In genomic region chr9:69347607-69348006, GRCh38 we compare ENCODE assay signal across 22 cellular contexts. TPM values are rescaled to one million over a fixed set of nuclear protein-coding genes. Genes with fewer than 3 reads are reported as not detected.
"Had no signal": no experiment of that assay in that cellular context is flagged by ENCODE, and none has a peak within 500 bp of the region (broad histone marks: within the 10 kb centered on the region; RNA-seq: fewer than 3 reads in every experiment).

No MANE protein-coding gene starts in this region.

- H3K9me3 ChIP-seq: esophagus muscularis mucosa, neutrophil, tibial nerve, uterus had no signal

- H3K27me3 ChIP-seq: brain microvascular endothelial cell, esophagus muscularis mucosa, tibial nerve, uterus had no signal

- H3K4me3 ChIP-seq: esophagus muscularis mucosa, tibial nerve, uterus had no signal

- DNase-seq: activated CD4-positive, alpha-beta T cell treated with anti-CD3 and anti-CD28 coated beads, Interleukin-2, amount 50 U/mL, for 48 hours; activated naive CD4-positive, alpha-beta T cell treated with Interleukin-2 at 50 U/mL for 16 hours; activated T-cell treated with anti-CD3 and anti-CD28 coated beads for 4 hours; anterior cingulate cortex; brain microvascular endothelial cell; cerebellar nuclear complex; cortex of kidney; effector CD4-positive, alpha-beta T cell; immature natural killer cell; natural killer cell; retina; stimulated activated CD4-positive, alpha-beta T cell treated with anti-CD3 and anti-CD28 coated beads, Interleukin-12 subunit alpha, Interleukin-12 subunit beta, amount 100 ng/mL, for 4 hours; stimulated activated CD4-positive, alpha-beta T cell treated with anti-CD3 and anti-CD28 coated beads, Interleukin-1b, Interleukin-23, amount 100 ng/mL, for 48 hours; stimulated activated naive CD4-positive, alpha-beta T cell treated with Interleukin-2 at 50 U/mL for 16 hours; substantia nigra; T-helper 17 cell; uterus; WERI-Rb-1 had no signal

- H3K36me3 ChIP-seq: brain microvascular endothelial cell, esophagus muscularis mucosa, neutrophil, tibial nerve, uterus, WERI-Rb-1 had no signal

- H3K4me1 ChIP-seq: tibial nerve, uterus had no signal

- ATAC-seq: activated T-helper 17 cell treated with anti-CD3 and anti-CD28 coated beads, Interleukin-2, amount 50 U/mL, for 72 hours; natural killer cell; T-helper 17 cell had no signal

- H3K27ac ChIP-seq: brain microvascular endothelial cell, neutrophil, tibial nerve, uterus, WERI-Rb-1 had no signal

RNA-seq across cellular contexts. Expression of gene ENTREP1, which starts 22.6 kb away (rescaled TPM):
- total RNA-seq: activated T-helper 17 cell treated with anti-CD3 and anti-CD28 coated beads, Interleukin-2, amount 50 U/mL, for 72 hours; natural killer cell had no signal
- polyA plus RNA-seq: immature natural killer cell had no signal
